Comparison of ENCODE assay signal across 11 cellular contexts in the genomic region with DNA sequence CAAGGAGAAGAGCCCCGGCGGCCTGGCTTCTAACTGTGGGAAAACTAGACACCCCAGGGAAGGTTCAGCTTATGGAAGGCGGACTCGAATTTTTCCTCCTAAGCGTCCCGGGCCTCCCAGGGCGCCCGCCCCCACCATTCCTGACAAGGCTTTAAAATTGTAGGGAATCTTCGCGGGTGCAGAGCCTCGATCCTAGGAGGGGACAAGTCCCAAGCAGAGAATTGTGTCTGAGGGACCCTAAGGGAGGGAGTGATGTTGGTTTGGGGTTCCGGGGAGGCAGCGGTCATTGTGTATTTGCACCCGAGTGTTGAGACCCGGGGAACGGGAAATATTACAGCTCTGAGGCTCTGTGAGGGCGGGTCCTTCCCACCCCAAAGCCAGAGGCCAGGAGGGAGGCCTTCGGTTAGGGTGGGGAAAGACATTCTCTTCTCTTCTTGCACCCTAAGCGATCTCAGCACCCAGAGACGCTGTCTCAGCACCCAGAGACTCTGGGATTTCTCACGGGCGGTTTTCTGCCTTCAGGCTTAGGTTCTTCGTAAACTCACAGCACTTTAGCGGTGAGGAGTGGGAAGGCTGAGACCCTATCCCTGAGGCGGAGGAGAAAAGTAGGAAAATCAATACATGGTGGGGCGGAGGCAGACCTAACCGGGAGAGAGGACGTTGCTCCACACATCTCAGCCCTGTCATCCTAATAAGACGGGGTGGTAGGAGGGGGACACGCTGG. TPM values are rescaled to one million over a fixed set of nuclear protein-coding genes. Genes with fewer than 3 reads are reported as not detected.
DNase-seq lines count a peak whose midpoint lies in the region; ATAC-seq and TF ChIP-seq lines count a peak whose summit lies in the region.
"Had no signal": no experiment of that assay in that cellular context is flagged by ENCODE, and none has a peak within 500 bp of the region (broad histone marks: within the 10 kb centered on the region; RNA-seq: fewer than 3 reads in every experiment).

No MANE protein-coding gene starts in this region.

- peaks cover 3% of the 10 kb centered on the region for H3K79me2 ChIP-seq in neural cell (replicated peaks; ENCODE audit: insufficient read depth, low read length)

- H3K4me1 ChIP-seq in BLaER1 (peaks cover 20% of the 10 kb centered on the region), HUES6 (ENCODE audit: control insufficient read depth, insufficient read depth, low read length) (peaks cover 22% of the 10 kb centered on the region), colonic mucosa (peaks cover 6% of the 10 kb centered on the region)

- DNase-seq in colonic mucosa (no peak), NCI-H1092 treated with DMSO at 0.1 percent for 48 hours (lab: John Stamatoyannopoulos, UW) (no peak), AML-193 (lab: John Stamatoyannopoulos, UW) (no peak)
- DNase-seq: activated gamma-delta T cell treated with Interleukin-2 at 50 U/mL for 16 hours, IMR-90, SW 1271 had no signal

- H3K36me3 ChIP-seq in BLaER1 (no peaks in the 10 kb centered on the region), HUES6 (ENCODE audit: control insufficient read depth, insufficient read depth, low read length) (no peaks in the 10 kb centered on the region), colonic mucosa (no peaks in the 10 kb centered on the region), neural cell (ENCODE audit: insufficient read depth, low read length) (no peaks in the 10 kb centered on the region)

- TF ChIP-seq RAD21 in neural cell (conservative IDR thresholded peaks at IDR 0.05) = no peak

- intact Hi-C loops in colonic mucosa (cut with DNase I) = loop anchor here (10.0 kb wide), 1 partner anchor 366 kb away; no protein-coding TSS in a partner anchor

- H3K9me2 ChIP-seq in neural cell (ENCODE audit: insufficient read depth, low read length) = no peaks in the 10 kb centered on the region

- H3K9me3 ChIP-seq in BLaER1 (peaks cover 38% of the 10 kb centered on the region), HUES6 (ENCODE audit: control insufficient read depth, insufficient read depth, low read depth, low read length) (no peaks in the 10 kb centered on the region), colonic mucosa (no peaks in the 10 kb centered on the region), neural cell (ENCODE audit: low read length) (peaks cover 4% of the 10 kb centered on the region)

- no peak for TF ChIP-seq EP300 in neural cell (conservative IDR thresholded peaks at IDR 0.05; ENCODE audit: poor library complexity, severe bottlenecking)

- TF ChIP-seq CTCF in colonic mucosa (IDR thresholded peaks at IDR 0.05) = no peak
- no peak for TF ChIP-seq CTCF in neural cell (IDR thresholded peaks at IDR 0.05; ENCODE audit: poor library complexity, severe bottlenecking)

- no peak overlapping the region for H3K9ac ChIP-seq in BLaER1
- no peak overlapping the region for H3K9ac ChIP-seq in HUES6 (ENCODE audit: low read length)
- no peak overlapping the region for H3K9ac ChIP-seq in colonic mucosa (ENCODE audit: low read depth in 2 of 2, low read length in 2 of 2)
- no peak overlapping the region for H3K9ac ChIP-seq in neural cell (ENCODE audit: low read length)

- H3K4me3 ChIP-seq in BLaER1 (peak overlapping the region; percentile 37; the same call in 1 of the 2 replicates), HUES6 (ENCODE audit: low read depth, low read length) (peak overlapping the region; percentile 51), colonic mucosa (peak overlapping the region; percentile 12), neural cell (ENCODE audit: low read length) (peak overlapping the region; percentile 48)

- H3K27ac ChIP-seq in BLaER1 (no peak overlapping the region), HUES6 (ENCODE audit: low read depth, low read length) (no peak overlapping the region), colonic mucosa (no peak overlapping the region), neural cell (ENCODE audit: low read length) (no peak overlapping the region)

- H3F3A ChIP-seq in neural cell (ENCODE audit: insufficient read depth, low read length, poor library complexity, severe bottlenecking) = no peaks in the 10 kb centered on the region

- peaks cover 70% of the 10 kb centered on the region for H3K27me3 ChIP-seq in BLaER1
- H3K27me3 ChIP-seq in HUES6 (ENCODE audit: control insufficient read depth, insufficient read depth, low read length) = peaks cover 76% of the 10 kb centered on the region
- H3K27me3 ChIP-seq in colonic mucosa = peaks cover 17% of the 10 kb centered on the region
- H3K27me3 ChIP-seq in neural cell (ENCODE audit: insufficient read depth, low read depth, low read length) = peaks cover 74% of the 10 kb centered on the region

- H4K20me1 ChIP-seq in BLaER1 = peaks cover under 1% of the 10 kb centered on the region; the same call in 1 of the 2 replicates
- H4K20me1 ChIP-seq in neural cell (ENCODE audit: insufficient read depth) = no peaks in the 10 kb centered on the region

- peak overlapping the region; percentile 63 for H3K4me2 ChIP-seq in BLaER1
- no peak overlapping the region for H3K4me2 ChIP-seq in neural cell (ENCODE audit: low read length)

- no peak overlapping the region for H2AFZ ChIP-seq in neural cell (ENCODE audit: low read depth, low read length)

- ATAC-seq in GM21723 (IDR thresholded peaks at IDR 0.05; ENCODE audit: unreplicated experiment) (no peak), GM18520 (IDR thresholded peaks at IDR 0.05; ENCODE audit: unreplicated experiment) (no peak)

TF ChIP-seq in neural cell, 6 proteins besides CTCF, POLR2A, EP300 and RAD21:
- TF ChIP-seq MXI1 (conservative IDR thresholded peaks at IDR 0.05; ENCODE audit: poor library complexity, severe bottlenecking) = no peak
- TF ChIP-seq TAF1 (IDR thresholded peaks at IDR 0.05; ENCODE audit: low read depth) = no peak
- peak; percentile 47 for TF ChIP-seq EZH2 (IDR thresholded peaks at IDR 0.05; ENCODE audit: borderline replicate concordance, insufficient read depth, low read length, poor library complexity, severe bottlenecking)
- TF ChIP-seq SMC3 (conservative IDR thresholded peaks at IDR 0.05; ENCODE audit: poor library complexity) = no peak
TF ChIP-seq in neural cell: peak in this region for 1.

RNA-seq across cellular contexts. Expression of a gene that starts 7.6 kb away (rescaled TPM):
- 1 to 10 TPM; 1.7 to 2.4 TPM for total RNA-seq in colonic mucosa
- not detected in 2 replicates for polyA plus RNA-seq in neural cell
- polyA minus RNA-seq in neural cell = not detected in 2 replicates
